In the genomic region with DNA sequence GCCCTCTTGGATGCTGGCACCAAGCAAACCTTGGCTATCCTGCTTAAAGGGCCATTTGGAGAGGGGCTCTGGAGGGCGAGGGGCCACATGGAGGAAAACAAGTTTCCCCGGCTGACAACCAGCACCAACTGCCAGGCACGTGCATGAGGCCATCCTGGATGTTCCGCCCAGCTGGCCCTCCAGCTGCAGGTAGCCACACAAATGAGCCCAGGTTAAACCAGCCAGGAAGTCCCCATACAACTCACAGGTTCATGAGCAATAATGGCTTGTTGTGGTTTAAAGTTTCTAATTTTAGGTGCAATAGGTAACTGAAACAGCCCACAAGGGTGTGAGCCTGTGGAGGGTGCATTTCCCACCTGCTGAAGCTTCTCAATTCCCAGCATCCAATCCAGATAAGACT, we compare ENCODE assay signal across 6 cellular contexts.
DNase-seq lines count a peak whose midpoint lies in the region; FAIRE-seq and TF ChIP-seq lines count a peak whose summit lies in the region.
"Not testable (repeated sequence)": the region's sequence is repeated elsewhere in the genome, so short reads cannot be mapped to it uniquely, and the experiment has no call there.

No MANE protein-coding gene starts in this region.

- H3K4me3 ChIP-seq in GM12865 (ENCODE audit: low read depth, low read length); KMS-11 (IDR thresholded peaks at IDR 0.05; ENCODE audit: insufficient read depth, low read depth, low read length); OCI-LY7 (ENCODE audit: low read depth, low read length, poor library complexity, severe bottlenecking): not testable (repeated sequence)

- not testable (repeated sequence) for H3K36me3 ChIP-seq in KMS-11 (ENCODE audit: insufficient read depth); OCI-LY7 (ENCODE audit: insufficient read depth, low read length)

- H3K27ac ChIP-seq in KMS-11 (peak overlapping the region; percentile 81), OCI-LY7 (ENCODE audit: low read depth, low read length, poor library complexity, severe bottlenecking) (peak overlapping the region; percentile 25)

- DNase-seq in GM10248 (ENCODE audit: extremely low spot score) (peak; percentile 18), GM12865 (ENCODE audit: low read depth) (peak; percentile 77), GM18507 (ENCODE audit: extremely low spot score, insufficient read length, low read depth) (peak; percentile 8), OCI-LY7 (ENCODE audit: low spot score) (peak; percentile 67), kidney tubule cell (ENCODE audit: low spot score) (peak; percentile 43)

- not testable (repeated sequence) for H3K27me3 ChIP-seq in KMS-11 (ENCODE audit: insufficient read depth, low read depth)

- POLR2A ChIA-PET in GM10248 (lab: Yijun Ruan, JAX); OCI-LY7 (lab: Charles Lee): not testable (repeated sequence)

- peaks cover 75% of the 10 kb centered on the region for H3K4me1 ChIP-seq in KMS-11 (ENCODE audit: low read depth, poor library complexity, severe bottlenecking)
- peaks cover 27% of the 10 kb centered on the region for H3K4me1 ChIP-seq in OCI-LY7 (ENCODE audit: insufficient read depth, low read length, poor library complexity, severe bottlenecking)

- not testable (repeated sequence) for FAIRE-seq in GM18507 (lab: Jason Lieb, UNC)

- CTCF ChIA-PET in GM10248 (lab: Yijun Ruan, JAX) = not testable (repeated sequence)
- CTCF ChIA-PET in OCI-LY7 (lab: Charles Lee; ENCODE audit: unreplicated experiment) = interaction anchor here (0.5 kb wide), 1 partner anchor 64 kb away, joined by 5 read pairs; no protein-coding TSS in a partner anchor

- intact Hi-C loops in OCI-LY7 (cut with micrococcal nuclease; ENCODE audit: unreplicated experiment) = not testable (repeated sequence)

- H4K20me1 ChIP-seq in KMS-11 (ENCODE audit: insufficient read depth); OCI-LY7 (ENCODE audit: insufficient read depth, low read length): not testable (repeated sequence)

- H2AFZ ChIP-seq in KMS-11 (ENCODE audit: low read depth) (peak overlapping the region; percentile 39; the same call in 1 of the 2 replicates), OCI-LY7 (ENCODE audit: low read length) (peak overlapping the region; percentile 61; the same call in 1 of the 2 replicates)

- H3K4me2 ChIP-seq in KMS-11 (peak overlapping the region; percentile 64), OCI-LY7 (ENCODE audit: low read length) (peak overlapping the region; percentile 32; the same call in 1 of the 2 replicates)

- not testable (repeated sequence) for H3K9me2 ChIP-seq in OCI-LY7 (ENCODE audit: insufficient read depth, low read length)

- not testable (repeated sequence) for H3K79me2 ChIP-seq in KMS-11 (ENCODE audit: insufficient read depth, low read depth); OCI-LY7 (ENCODE audit: insufficient read depth, low read depth, low read length)

- peak overlapping the region; percentile 37; the same call in 1 of the 2 replicates for H3K9ac ChIP-seq in KMS-11

- BruUV-seq in OCI-LY7 (replicated peaks; lab: Mats Ljungman, UMichigan) = not testable (repeated sequence)

- not testable (repeated sequence) for H3K9me3 ChIP-seq in OCI-LY7 (ENCODE audit: low read length)

- TF ChIP-seq CTCF in GM10248 (IDR thresholded peaks at IDR 0.05; ENCODE audit: control extremely low read depth, extremely low read depth, low read depth, missing control alignments); GM12865 (IDR thresholded peaks at IDR 0.05; ENCODE audit: insufficient read depth, low read depth, low read length, missing control alignments); KMS-11 (conservative IDR thresholded peaks at IDR 0.05; ENCODE audit: low read depth, low read length); OCI-LY7 (conservative IDR thresholded peaks at IDR 0.05; ENCODE audit: low read length): not testable (repeated sequence)

Comparison
In these comparisons a context has a peak if more than half of its experiments do, and no peak if none do; other contexts are left out.
1. DNase-seq: peak in every context shown above with its lines; median percentile 77 in GM12865; 67 in OCI-LY7; 43 in kidney tubule cell; 18 in GM10248; 8 in GM18507.